Comparison of ENCODE assay signal across 8 cellular contexts in genomic region chr9:134641173-134641985, GRCh38. TPM values are rescaled to one million over a fixed set of nuclear protein-coding genes. Genes with fewer than 3 reads are reported as not detected.
DNase-seq lines count a peak whose midpoint lies in the region; ATAC-seq and TF ChIP-seq lines count a peak whose summit lies in the region.

Gene COL5A1, plus strand, starts transcription at chr9:134641803. Its CDS starts 385 bp downstream, at chr9:134642188.

- CTCF ChIA-PET in Calu3 (lab: Charles Lee), result no interaction called here

- no peaks in the 10 kb centered on the region for H3K4me1 Mint-ChIP-seq in Calu3 (ENCODE audit: low read depth, unreplicated experiment)

- no peaks in the 10 kb centered on the region for H3K36me3 Mint-ChIP-seq in activated naive CD4-positive, alpha-beta T cell treated with anti-CD3 and anti-CD28 coated beads, Interleukin-2, amount 50 U/mL, for 72 hours
- H3K36me3 Mint-ChIP-seq in Calu3 (ENCODE audit: insufficient read depth, unreplicated experiment), result no peaks in the 10 kb centered on the region

- BruUV-seq in Calu3 (replicated peaks; lab: Mats Ljungman, UMichigan), result no TSS peak

- H3K27me3 Mint-ChIP-seq in Calu3 (ENCODE audit: unreplicated experiment), result peaks cover 14% of the 10 kb centered on the region

- ATAC-seq in activated naive CD4-positive, alpha-beta T cell treated with anti-CD3 and anti-CD28 coated beads, Interleukin-2, amount 50 U/mL, for 72 hours, result peak; percentile 68 to 96
- peak; percentile 92 for ATAC-seq in Right ventricle myocardium superior (ENCODE audit: poor library complexity)
- peak; percentile 82 for ATAC-seq in omental fat pad (ENCODE audit: low FRiP score)
- no peak for ATAC-seq in GM19463 (IDR thresholded peaks at IDR 0.05; ENCODE audit: unreplicated experiment)

- no peak for TF ChIP-seq CTCF in omental fat pad (IDR thresholded peaks at IDR 0.05)
- TF ChIP-seq CTCF in Calu3 (IDR thresholded peaks at IDR 0.05; ENCODE audit: unreplicated experiment), result no peak

- H3K4me3 Mint-ChIP-seq in Calu3 (ENCODE audit: low read depth, unreplicated experiment), result no peak within 1 kb of the TSS

- no peak within 1 kb of the TSS for H3K27ac Mint-ChIP-seq in activated naive CD4-positive, alpha-beta T cell treated with anti-CD3 and anti-CD28 coated beads, Interleukin-2, amount 50 U/mL, for 72 hours
- no peak within 1 kb of the TSS for H3K27ac Mint-ChIP-seq in Calu3 (ENCODE audit: unreplicated experiment)

- H3K9me3 Mint-ChIP-seq in activated naive CD4-positive, alpha-beta T cell treated with anti-CD3 and anti-CD28 coated beads, Interleukin-2, amount 50 U/mL, for 72 hours, result no peaks in the 10 kb centered on the region
- no peaks in the 10 kb centered on the region for H3K9me3 Mint-ChIP-seq in Calu3 (ENCODE audit: low read depth, unreplicated experiment)

- intact Hi-C loops in Right ventricle myocardium superior (cut with DNase I) (no loop called here), Calu3 (cut with micrococcal nuclease; ENCODE audit: unreplicated experiment) (no loop called here)

- DNase-seq in DMS79 treated with DMSO at 0.1 percent for 48 hours (lab: John Stamatoyannopoulos, UW) (peak; percentile 84), NCI-H82 (lab: John Stamatoyannopoulos, UW) (peak; percentile 91), Right ventricle myocardium superior (peak; percentile 94), omental fat pad (ENCODE audit: low spot score) (no peak), substantia nigra (lab: John Stamatoyannopoulos, UW) (peak in 42 of 49 donors; percentile 7 to 85 (median 52)), Calu3 (no peak)
- peak in 1 of 2 donors; percentile 63 for DNase-seq in activated naive CD4-positive, alpha-beta T cell treated with anti-CD3 and anti-CD28 coated beads, Interleukin-2, amount 50 U/mL, for 72 hours (ENCODE audit: low spot score in 2 of 2)

- H3K27ac ChIP-seq in substantia nigra (ENCODE audit: low read depth, low read length, poor library complexity, severe bottlenecking), result no peak within 1 kb of the TSS

RNA-seq across cellular contexts. Expression of gene COL5A1, which starts in this region (rescaled TPM):
- under 1 TPM; 0.04 to 0.18 TPM for total RNA-seq in activated naive CD4-positive, alpha-beta T cell treated with anti-CD3 and anti-CD28 coated beads, Interleukin-2, amount 50 U/mL, for 72 hours
- total RNA-seq in Right ventricle myocardium superior, result 12.7 TPM
- 10 to 100 TPM; 13.3 to 55.0 (median 27.0) TPM for total RNA-seq in omental fat pad
- not detected in 2 replicates for total RNA-seq in Calu3 (2022)

Comparison
In these comparisons a context has a peak if more than half of its experiments do, and no peak if none do; other contexts are left out.
1. RNA of gene COL5A1 (total RNA-seq): 13.3 to 55.0 TPM in omental fat pad and 12.7 TPM in Right ventricle myocardium superior (single experiment); 0.04 to 0.18 TPM in activated naive CD4-positive, alpha-beta T cell treated with anti-CD3 and anti-CD28 coated beads, Interleukin-2, amount 50 U/mL, for 72 hours and not detected in Calu3; every median in the first group is over 10 times any median in the second.
2. Peak in ATAC-seq in activated naive CD4-positive, alpha-beta T cell treated with anti-CD3 and anti-CD28 coated beads, Interleukin-2, amount 50 U/mL, for 72 hours; RNA of the gene not detected or under 1 TPM.
3. DNase-seq: peak in DMS79 treated with DMSO at 0.1 percent for 48 hours (single experiment), NCI-H82 (single experiment), Right ventricle myocardium superior (single experiment) and substantia nigra (42 of 49); none in omental fat pad (single experiment) and Calu3 (single experiment).